18 cellular contexts compared by ENCODE assay signal in the genomic region with DNA sequence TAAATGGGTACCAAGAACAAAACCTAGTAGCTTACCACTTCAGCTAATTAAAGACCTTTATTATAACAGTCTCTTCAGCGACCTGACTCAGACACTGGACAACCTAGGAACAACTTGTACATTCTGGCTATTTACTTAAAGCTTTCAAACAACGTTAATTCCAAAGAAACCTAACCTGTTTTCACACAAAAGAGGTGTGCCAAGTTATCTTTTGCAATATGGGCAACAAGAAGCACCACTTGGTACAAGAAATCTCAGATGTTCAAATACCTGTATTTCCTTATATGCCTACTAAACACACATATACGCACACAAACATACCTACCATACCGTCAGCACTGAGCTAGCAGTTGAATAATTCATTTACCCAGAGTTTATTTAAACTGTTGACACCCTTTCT. TPM values are rescaled to one million over a fixed set of nuclear protein-coding genes. Genes with fewer than 3 reads are reported as not detected.
DNase-seq lines count a peak whose midpoint lies in the region; FAIRE-seq and TF ChIP-seq lines count a peak whose summit lies in the region.
"Had no signal": no experiment of that assay in that cellular context is flagged by ENCODE, and none has a peak within 500 bp of the region (broad histone marks: within the 10 kb centered on the region; RNA-seq: fewer than 3 reads in every experiment).

No MANE protein-coding gene starts in this region.

- TF ChIP-seq CTCF in LNCaP clone FGC (IDR thresholded peaks at IDR 0.05; ENCODE audit: control insufficient read depth, extremely low read depth, insufficient read depth) (no peak), osteocyte (IDR thresholded peaks at IDR 0.05) (no peak), D721Med (IDR thresholded peaks at IDR 0.05; ENCODE audit: insufficient read depth, missing control alignments) (no peak)

- DNase-seq in DMS53 (lab: John Stamatoyannopoulos, UW) = peak; percentile 41
- peak; percentile 99 for DNase-seq in LNCaP clone FGC (ENCODE audit: low read depth)
- no peak for DNase-seq in epithelial cell of prostate (ENCODE audit: low read depth, low spot score)
- DNase-seq in osteocyte (ENCODE audit: extremely low spot score, unreplicated experiment) = no peak
- DNase-seq in GF-D8 (lab: John Stamatoyannopoulos, UW) = no peak
- DNase-seq in OCI-M2 (lab: John Stamatoyannopoulos, UW; ENCODE audit: unreplicated experiment) = no peak
- no peak for DNase-seq in D721Med (ENCODE audit: insufficient read length, low spot score)
- DNase-seq in RCC 7860 (ENCODE audit: low spot score) = no peak
- DNase-seq: activated naive CD4-positive, alpha-beta T cell treated with Interleukin-2 at 50 U/mL for 16 hours; CD4-positive, alpha-beta memory T cell; central memory CD4-positive, alpha-beta T cell; Karpas-422; NCI-H1436 treated with DMSO at 0.1 percent for 48 hours; NCI-H446 treated with DMSO at 0.1 percent for 48 hours; stimulated activated CD4-positive, alpha-beta T cell treated with anti-CD3 and anti-CD28 coated beads, Interleukin-12 subunit alpha, Interleukin-12 subunit beta, amount 100 ng/mL, for 4 hours had no signal

- H3K36me3 Mint-ChIP-seq in osteocyte (ENCODE audit: unreplicated experiment) = peaks cover 23% of the 10 kb centered on the region

- H3K27ac ChIP-seq in epithelial cell of prostate = peak overlapping the region; percentile 49
- H3K27ac ChIP-seq: parathyroid adenoma had no signal

- H3K9me3 Mint-ChIP-seq in osteocyte (ENCODE audit: unreplicated experiment) = no peaks in the 10 kb centered on the region
- H3K9me3 Mint-ChIP-seq: CD4-positive, alpha-beta memory T cell had no signal

- peak overlapping the region; percentile 34 for H3K4me3 ChIP-seq in LNCaP clone FGC (ENCODE audit: low read depth, low read length)
- H3K4me3 ChIP-seq: gastroesophageal sphincter had no signal

- peaks cover 65% of the 10 kb centered on the region for H3K4me1 Mint-ChIP-seq in osteocyte (ENCODE audit: unreplicated experiment)

- peak overlapping the region; percentile 98 for H3K27ac Mint-ChIP-seq in osteocyte (ENCODE audit: unreplicated experiment)

- no peak overlapping the region for H3K4me3 Mint-ChIP-seq in osteocyte (ENCODE audit: unreplicated experiment)
- H3K4me3 Mint-ChIP-seq: CD4-positive, alpha-beta memory T cell had no signal

- H3K27me3 Mint-ChIP-seq in osteocyte (ENCODE audit: unreplicated experiment) = no peaks in the 10 kb centered on the region
- H3K27me3 Mint-ChIP-seq: CD4-positive, alpha-beta memory T cell had no signal

- FAIRE-seq in D721Med (lab: Jason Lieb, UNC) (no peak), RCC 7860 (lab: Jason Lieb, UNC) (no peak)
- FAIRE-seq: endometrium had no signal

RNA-seq across cellular contexts. Expression of a gene that starts 23.0 kb away (rescaled TPM):
- 93.4 and 99.8 TPM in 2 replicates for total RNA-seq in osteocyte

Comparison
In these comparisons a context has a peak if more than half of its experiments do, and no peak if none do; other contexts are left out.
1. DNase-seq: peak in DMS53 (single experiment) and LNCaP clone FGC (single experiment); none in epithelial cell of prostate (single experiment), osteocyte (single experiment), GF-D8 (single experiment), OCI-M2 (single experiment), D721Med (single experiment) and RCC 7860 (single experiment).